In the genomic region with DNA sequence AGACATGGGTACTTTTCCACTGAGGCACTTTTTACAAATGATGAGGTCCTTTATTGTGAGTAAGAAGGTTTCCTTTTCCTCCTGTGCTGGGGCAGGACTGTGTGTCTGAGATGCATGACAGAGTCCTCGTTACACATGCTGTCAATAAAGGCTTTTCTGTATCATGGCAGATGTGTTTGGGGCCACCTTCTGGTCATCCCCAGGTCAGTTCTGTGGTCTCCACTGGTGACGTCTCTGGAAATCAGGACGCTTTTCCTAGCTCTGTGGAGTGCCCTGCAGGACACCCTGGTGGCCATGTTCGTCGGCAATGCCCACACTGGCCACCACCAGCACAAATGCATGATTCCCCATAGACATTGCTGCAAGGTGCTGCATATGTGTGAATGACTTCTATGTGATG, we compare ENCODE assay signal across 1 cellular context.
TF ChIP-seq lines count a peak whose summit lies in the region.

No MANE protein-coding gene starts in this region.

TF ChIP-seq in K562, 482 proteins besides CTCF, POLR2A, EP300 and RAD21 (continued from another document and continues in another):
- TF ChIP-seq, protein P1, sequence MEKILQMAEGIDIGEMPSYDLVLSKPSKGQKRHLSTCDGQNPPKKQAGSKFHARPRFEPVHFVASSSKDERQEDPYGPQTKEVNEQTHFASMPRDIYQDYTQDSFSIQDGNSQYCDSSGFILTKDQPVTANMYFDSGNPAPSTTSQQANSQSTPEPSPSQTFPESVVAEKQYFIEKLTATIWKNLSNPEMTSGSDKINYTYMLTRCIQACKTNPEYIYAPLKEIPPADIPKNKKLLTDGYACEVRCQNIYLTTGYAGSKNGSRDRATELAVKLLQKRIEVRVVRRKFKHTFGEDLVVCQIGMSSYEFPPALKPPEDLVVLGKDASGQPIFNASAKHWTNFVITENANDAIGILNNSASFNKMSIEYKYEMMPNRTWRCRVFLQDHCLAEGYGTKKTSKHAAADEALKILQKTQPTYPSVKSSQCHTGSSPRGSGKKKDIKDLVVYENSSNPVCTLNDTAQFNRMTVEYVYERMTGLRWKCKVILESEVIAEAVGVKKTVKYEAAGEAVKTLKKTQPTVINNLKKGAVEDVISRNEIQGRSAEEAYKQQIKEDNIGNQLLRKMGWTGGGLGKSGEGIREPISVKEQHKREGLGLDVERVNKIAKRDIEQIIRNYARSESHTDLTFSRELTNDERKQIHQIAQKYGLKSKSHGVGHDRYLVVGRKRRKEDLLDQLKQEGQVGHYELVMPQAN (IDR thresholded peaks at IDR 0.05; ENCODE audit: borderline replicate concordance) = peak; percentile 23; the same call in 1 of the 2 replicates
- TF ChIP-seq MAFF (IDR thresholded peaks at IDR 0.05; ENCODE audit: low read length) (no peak), FOXA1 (IDR thresholded peaks at IDR 0.05; ENCODE audit: borderline replicate concordance) (no peak), CBFA2T2 (conservative IDR thresholded peaks at IDR 0.05) (no peak), SAFB (IDR thresholded peaks at IDR 0.05; ENCODE audit: borderline replicate concordance, low read depth, low read length) (no peak), ZNF699 (CRISPR knock-in tag; IDR thresholded peaks at IDR 0.05; ENCODE audit: insufficient replicate concordance) (no peak), NFATC3 (IDR thresholded peaks at IDR 0.05) (no peak), FUS (optimal IDR thresholded peaks at IDR 0.05; ENCODE audit: low read depth, low read length) (no peak), GATA2 (CRISPR knock-in tag; IDR thresholded peaks at IDR 0.05) (no peak), NFRKB (IDR thresholded peaks at IDR 0.05; ENCODE audit: low read depth) (no peak), ZSCAN29 (IDR thresholded peaks at IDR 0.05) (no peak), SRSF1 (IDR thresholded peaks at IDR 0.05; ENCODE audit: low read depth, low read length) (no peak), IRF2 (CRISPR knock-in tag; IDR thresholded peaks at IDR 0.05) (no peak), GABPA (tag; conservative IDR thresholded peaks at IDR 0.05; ENCODE audit: low read depth) (no peak), ASH1L (IDR thresholded peaks at IDR 0.05; ENCODE audit: borderline replicate concordance, low read depth, partially characterized antibody) (no peak), ZNF354B (CRISPR knock-in tag; IDR thresholded peaks at IDR 0.05) (no peak), MXI1 (IDR thresholded peaks at IDR 0.05; ENCODE audit: low read depth, low read length) (no peak), ZKSCAN8 (CRISPR knock-in tag; IDR thresholded peaks at IDR 0.05) (no peak), HNRNPL (IDR thresholded peaks at IDR 0.05; ENCODE audit: low read depth, low read length) (no peak), PHF20 (IDR thresholded peaks at IDR 0.05; ENCODE audit: partially characterized antibody) (no peak), MTF1 (CRISPR knock-in tag; IDR thresholded peaks at IDR 0.05; ENCODE audit: borderline replicate concordance) (no peak), IFI16 (CRISPR knock-in tag; IDR thresholded peaks at IDR 0.05) (no peak), POLR2H (tag; IDR thresholded peaks at IDR 0.05; ENCODE audit: low read depth) (no peak), ZNF347 (CRISPR knock-in tag; IDR thresholded peaks at IDR 0.05; ENCODE audit: low read depth) (no peak), NEUROD1 (IDR thresholded peaks at IDR 0.05; ENCODE audit: borderline replicate concordance, low read depth, low read length, partially characterized antibody) (no peak), PHF8 (IDR thresholded peaks at IDR 0.05; ENCODE audit: borderline replicate concordance, low read length) (no peak), BRF1 (IDR thresholded peaks at IDR 0.05; ENCODE audit: borderline replicate concordance, extremely low read depth, insufficient read length) (no peak), HLTF (IDR thresholded peaks at IDR 0.05) (no peak), ZNF583 (CRISPR knock-in tag; IDR thresholded peaks at IDR 0.05) (peak; percentile 39), ARNT (IDR thresholded peaks at IDR 0.05) (peak in 1 of 2 experiments; percentile 57; a peak in 1 of 4 replicates), TFAM (CRISPR knock-in tag; conservative IDR thresholded peaks at IDR 0.05) (no peak), ZNF146 (CRISPR knock-in tag; IDR thresholded peaks at IDR 0.05; ENCODE audit: unreplicated experiment) (no peak), DACH1 (IDR thresholded peaks at IDR 0.05; ENCODE audit: partially characterized antibody) (no peak), ZC3H8 (IDR thresholded peaks at IDR 0.05) (no peak)
- TF ChIP-seq, protein P2, sequence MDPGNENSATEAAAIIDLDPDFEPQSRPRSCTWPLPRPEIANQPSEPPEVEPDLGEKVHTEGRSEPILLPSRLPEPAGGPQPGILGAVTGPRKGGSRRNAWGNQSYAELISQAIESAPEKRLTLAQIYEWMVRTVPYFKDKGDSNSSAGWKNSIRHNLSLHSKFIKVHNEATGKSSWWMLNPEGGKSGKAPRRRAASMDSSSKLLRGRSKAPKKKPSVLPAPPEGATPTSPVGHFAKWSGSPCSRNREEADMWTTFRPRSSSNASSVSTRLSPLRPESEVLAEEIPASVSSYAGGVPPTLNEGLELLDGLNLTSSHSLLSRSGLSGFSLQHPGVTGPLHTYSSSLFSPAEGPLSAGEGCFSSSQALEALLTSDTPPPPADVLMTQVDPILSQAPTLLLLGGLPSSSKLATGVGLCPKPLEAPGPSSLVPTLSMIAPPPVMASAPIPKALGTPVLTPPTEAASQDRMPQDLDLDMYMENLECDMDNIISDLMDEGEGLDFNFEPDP (CRISPR knock-in tag; IDR thresholded peaks at IDR 0.05) = no peak
- TF ChIP-seq, protein P3, sequence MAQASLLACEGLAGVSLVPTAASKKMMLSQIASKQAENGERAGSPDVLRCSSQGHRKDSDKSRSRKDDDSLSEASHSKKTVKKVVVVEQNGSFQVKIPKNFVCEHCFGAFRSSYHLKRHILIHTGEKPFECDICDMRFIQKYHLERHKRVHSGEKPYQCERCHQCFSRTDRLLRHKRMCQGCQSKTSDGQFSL (CRISPR knock-in tag; IDR thresholded peaks at IDR 0.05) = no peak
- TF ChIP-seq, protein P3 (tag; IDR thresholded peaks at IDR 0.05) = no peak
- TF ChIP-seq, protein P4, sequence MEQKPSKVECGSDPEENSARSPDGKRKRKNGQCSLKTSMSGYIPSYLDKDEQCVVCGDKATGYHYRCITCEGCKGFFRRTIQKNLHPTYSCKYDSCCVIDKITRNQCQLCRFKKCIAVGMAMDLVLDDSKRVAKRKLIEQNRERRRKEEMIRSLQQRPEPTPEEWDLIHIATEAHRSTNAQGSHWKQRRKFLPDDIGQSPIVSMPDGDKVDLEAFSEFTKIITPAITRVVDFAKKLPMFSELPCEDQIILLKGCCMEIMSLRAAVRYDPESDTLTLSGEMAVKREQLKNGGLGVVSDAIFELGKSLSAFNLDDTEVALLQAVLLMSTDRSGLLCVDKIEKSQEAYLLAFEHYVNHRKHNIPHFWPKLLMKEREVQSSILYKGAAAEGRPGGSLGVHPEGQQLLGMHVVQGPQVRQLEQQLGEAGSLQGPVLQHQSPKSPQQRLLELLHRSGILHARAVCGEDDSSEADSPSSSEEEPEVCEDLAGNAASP (IDR thresholded peaks at IDR 0.05) = no peak
- TF ChIP-seq, protein P5, sequence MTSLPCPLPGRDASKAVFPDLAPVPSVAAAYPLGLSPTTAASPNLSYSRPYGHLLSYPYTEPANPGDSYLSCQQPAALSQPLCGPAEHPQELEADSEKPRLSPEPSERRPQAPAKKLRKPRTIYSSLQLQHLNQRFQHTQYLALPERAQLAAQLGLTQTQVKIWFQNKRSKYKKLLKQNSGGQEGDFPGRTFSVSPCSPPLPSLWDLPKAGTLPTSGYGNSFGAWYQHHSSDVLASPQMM (CRISPR knock-in tag; IDR thresholded peaks at IDR 0.05) = no peak
- TF ChIP-seq, protein P6, sequence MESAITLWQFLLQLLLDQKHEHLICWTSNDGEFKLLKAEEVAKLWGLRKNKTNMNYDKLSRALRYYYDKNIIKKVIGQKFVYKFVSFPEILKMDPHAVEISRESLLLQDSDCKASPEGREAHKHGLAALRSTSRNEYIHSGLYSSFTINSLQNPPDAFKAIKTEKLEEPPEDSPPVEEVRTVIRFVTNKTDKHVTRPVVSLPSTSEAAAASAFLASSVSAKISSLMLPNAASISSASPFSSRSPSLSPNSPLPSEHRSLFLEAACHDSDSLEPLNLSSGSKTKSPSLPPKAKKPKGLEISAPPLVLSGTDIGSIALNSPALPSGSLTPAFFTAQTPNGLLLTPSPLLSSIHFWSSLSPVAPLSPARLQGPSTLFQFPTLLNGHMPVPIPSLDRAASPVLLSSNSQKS (CRISPR knock-in tag; IDR thresholded peaks at IDR 0.05) = no peak
- TF ChIP-seq, protein P7, sequence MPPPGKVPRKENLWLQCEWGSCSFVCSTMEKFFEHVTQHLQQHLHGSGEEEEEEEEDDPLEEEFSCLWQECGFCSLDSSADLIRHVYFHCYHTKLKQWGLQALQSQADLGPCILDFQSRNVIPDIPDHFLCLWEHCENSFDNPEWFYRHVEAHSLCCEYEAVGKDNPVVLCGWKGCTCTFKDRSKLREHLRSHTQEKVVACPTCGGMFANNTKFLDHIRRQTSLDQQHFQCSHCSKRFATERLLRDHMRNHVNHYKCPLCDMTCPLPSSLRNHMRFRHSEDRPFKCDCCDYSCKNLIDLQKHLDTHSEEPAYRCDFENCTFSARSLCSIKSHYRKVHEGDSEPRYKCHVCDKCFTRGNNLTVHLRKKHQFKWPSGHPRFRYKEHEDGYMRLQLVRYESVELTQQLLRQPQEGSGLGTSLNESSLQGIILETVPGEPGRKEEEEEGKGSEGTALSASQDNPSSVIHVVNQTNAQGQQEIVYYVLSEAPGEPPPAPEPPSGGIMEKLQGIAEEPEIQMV (tag; conservative IDR thresholded peaks at IDR 0.05; ENCODE audit: low read depth) = no peak
- TF ChIP-seq, protein P8, sequence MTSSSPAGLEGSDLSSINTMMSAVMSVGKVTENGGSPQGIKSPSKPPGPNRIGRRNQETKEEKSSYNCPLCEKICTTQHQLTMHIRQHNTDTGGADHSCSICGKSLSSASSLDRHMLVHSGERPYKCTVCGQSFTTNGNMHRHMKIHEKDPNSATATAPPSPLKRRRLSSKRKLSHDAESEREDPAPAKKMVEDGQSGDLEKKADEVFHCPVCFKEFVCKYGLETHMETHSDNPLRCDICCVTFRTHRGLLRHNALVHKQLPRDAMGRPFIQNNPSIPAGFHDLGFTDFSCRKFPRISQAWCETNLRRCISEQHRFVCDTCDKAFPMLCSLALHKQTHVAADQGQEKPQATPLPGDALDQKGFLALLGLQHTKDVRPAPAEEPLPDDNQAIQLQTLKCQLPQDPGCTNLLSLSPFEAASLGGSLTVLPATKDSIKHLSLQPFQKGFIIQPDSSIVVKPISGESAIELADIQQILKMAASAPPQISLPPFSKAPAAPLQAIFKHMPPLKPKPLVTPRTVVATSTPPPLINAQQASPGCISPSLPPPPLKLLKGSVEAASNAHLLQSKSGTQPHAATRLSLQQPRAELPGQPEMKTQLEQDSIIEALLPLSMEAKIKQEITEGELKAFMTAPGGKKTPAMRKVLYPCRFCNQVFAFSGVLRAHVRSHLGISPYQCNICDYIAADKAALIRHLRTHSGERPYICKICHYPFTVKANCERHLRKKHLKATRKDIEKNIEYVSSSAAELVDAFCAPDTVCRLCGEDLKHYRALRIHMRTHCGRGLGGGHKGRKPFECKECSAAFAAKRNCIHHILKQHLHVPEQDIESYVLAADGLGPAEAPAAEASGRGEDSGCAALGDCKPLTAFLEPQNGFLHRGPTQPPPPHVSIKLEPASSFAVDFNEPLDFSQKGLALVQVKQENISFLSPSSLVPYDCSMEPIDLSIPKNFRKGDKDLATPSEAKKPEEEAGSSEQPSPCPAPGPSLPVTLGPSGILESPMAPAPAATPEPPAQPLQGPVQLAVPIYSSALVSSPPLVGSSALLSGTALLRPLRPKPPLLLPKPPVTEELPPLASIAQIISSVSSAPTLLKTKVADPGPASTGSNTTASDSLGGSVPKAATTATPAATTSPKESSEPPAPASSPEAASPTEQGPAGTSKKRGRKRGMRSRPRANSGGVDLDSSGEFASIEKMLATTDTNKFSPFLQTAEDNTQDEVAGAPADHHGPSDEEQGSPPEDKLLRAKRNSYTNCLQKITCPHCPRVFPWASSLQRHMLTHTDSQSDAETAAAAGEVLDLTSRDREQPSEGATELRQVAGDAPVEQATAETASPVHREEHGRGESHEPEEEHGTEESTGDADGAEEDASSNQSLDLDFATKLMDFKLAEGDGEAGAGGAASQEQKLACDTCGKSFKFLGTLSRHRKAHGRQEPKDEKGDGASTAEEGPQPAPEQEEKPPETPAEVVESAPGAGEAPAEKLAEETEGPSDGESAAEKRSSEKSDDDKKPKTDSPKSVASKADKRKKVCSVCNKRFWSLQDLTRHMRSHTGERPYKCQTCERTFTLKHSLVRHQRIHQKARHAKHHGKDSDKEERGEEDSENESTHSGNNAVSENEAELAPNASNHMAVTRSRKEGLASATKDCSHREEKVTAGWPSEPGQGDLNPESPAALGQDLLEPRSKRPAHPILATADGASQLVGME (CRISPR knock-in tag; IDR thresholded peaks at IDR 0.05) = no peak
- TF ChIP-seq, protein P9, sequence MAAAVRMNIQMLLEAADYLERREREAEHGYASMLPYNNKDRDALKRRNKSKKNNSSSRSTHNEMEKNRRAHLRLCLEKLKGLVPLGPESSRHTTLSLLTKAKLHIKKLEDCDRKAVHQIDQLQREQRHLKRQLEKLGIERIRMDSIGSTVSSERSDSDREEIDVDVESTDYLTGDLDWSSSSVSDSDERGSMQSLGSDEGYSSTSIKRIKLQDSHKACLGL (CRISPR knock-in tag; IDR thresholded peaks at IDR 0.05; ENCODE audit: borderline replicate concordance, poor library complexity, severe bottlenecking) = no peak
- TF ChIP-seq, protein P10, sequence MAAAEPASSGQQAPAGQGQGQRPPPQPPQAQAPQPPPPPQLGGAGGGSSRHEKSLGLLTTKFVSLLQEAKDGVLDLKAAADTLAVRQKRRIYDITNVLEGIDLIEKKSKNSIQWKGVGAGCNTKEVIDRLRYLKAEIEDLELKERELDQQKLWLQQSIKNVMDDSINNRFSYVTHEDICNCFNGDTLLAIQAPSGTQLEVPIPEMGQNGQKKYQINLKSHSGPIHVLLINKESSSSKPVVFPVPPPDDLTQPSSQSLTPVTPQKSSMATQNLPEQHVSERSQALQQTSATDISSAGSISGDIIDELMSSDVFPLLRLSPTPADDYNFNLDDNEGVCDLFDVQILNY (CRISPR knock-in tag; IDR thresholded peaks at IDR 0.05) = no peak
- TF ChIP-seq, protein P11, sequence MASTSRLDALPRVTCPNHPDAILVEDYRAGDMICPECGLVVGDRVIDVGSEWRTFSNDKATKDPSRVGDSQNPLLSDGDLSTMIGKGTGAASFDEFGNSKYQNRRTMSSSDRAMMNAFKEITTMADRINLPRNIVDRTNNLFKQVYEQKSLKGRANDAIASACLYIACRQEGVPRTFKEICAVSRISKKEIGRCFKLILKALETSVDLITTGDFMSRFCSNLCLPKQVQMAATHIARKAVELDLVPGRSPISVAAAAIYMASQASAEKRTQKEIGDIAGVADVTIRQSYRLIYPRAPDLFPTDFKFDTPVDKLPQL (IDR thresholded peaks at IDR 0.05; ENCODE audit: extremely low read depth, insufficient read length) = no peak
